In the genomic region with DNA sequence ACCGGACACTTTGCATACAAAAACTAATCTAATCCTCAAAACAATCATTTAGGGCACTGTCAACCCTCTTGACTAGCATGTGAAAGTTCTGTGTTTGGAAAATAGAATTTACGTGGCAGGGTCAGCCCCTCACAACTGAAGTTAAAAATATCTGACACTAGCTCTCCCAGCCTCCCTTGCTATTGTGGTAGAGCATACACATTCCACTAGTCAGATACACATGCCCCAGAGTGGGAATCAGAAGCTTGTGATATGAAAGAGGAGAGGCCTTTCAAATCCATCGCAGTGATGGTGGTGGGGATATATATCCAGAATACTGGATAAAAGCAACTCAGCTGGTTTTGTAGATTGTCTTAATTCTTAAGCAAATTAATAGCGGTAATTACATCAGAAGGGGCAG, we compare ENCODE assay signal across 35 cellular contexts.
"Had no signal": no experiment of that assay in that cellular context is flagged by ENCODE, and none has a peak within 500 bp of the region (broad histone marks: within the 10 kb centered on the region; RNA-seq: fewer than 3 reads in every experiment).

No MANE protein-coding gene starts in this region.

- H3K4me3 ChIP-seq: MG63 had no signal

- H3K27ac ChIP-seq: KMS-11 had no signal

- H3K4me2 ChIP-seq: KMS-11 had no signal

- H3K36me3 ChIP-seq: MG63 had no signal

- H3K9me3 ChIP-seq: MG63 had no signal

- DNase-seq: Karpas-422, Kasumi-1, KBM-7, KG1, MG63, MM.1S, MV-4-11, NCI-H1048, NCI-H1092, NCI-H1092 treated with DMSO at 0.1 percent for 48 hours, NCI-H1105 treated with DMSO at 0.1 percent for 48 hours, NCI-H1417, NCI-H1417 treated with DMSO at 0.1 percent for 48 hours, NCI-H1436, NCI-H1436 treated with DMSO at 0.1 percent for 48 hours, NCI-H146, NCI-H1694, NCI-H1694 treated with DMSO at 0.1 percent for 48 hours, NCI-H187, NCI-H187 treated with DMSO at 0.1 percent for 48 hours, NCI-H1930, NCI-H2029, NCI-H2029 treated with DMSO at 0.1 percent for 48 hours, NCI-H2081, NCI-H2081 treated with DMSO at 0.1 percent for 48 hours, NCI-H2107, NCI-H2171, NCI-H2171 treated with DMSO at 0.1 percent for 48 hours, NCI-H2227 treated with DMSO at 0.1 percent for 48 hours, NCI-H226, NCI-H345, NCI-H446, NCI-H446 treated with DMSO at 0.1 percent for 48 hours, NCI-H510A had no signal

- H3K27me3 ChIP-seq: MG63 had no signal

- H3K9ac ChIP-seq: KMS-11 had no signal
